ENCODE assay signal across 1 cellular context in the genomic region with DNA sequence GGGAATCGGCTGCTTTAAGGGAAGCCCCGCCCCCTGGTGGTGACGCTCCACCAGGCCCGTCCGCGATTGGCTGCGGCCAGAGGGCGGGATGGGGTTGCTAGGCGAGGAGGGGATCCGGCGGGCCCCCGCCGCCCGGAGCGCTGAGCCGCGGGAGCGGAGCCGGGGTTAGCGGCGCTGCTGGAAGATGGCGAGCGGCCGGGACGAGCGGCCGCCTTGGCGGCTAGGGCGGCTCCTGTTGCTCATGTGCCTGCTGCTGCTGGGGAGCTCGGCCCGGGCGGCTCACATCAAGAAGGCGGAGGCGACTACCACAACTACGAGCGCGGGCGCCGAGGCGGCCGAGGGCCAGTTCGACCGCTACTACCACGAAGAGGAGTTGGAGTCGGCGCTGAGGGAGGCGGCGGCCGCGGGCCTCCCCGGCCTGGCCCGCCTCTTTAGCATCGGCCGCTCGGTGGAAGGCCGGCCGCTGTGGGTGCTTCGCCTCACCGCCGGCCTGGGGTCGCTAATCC.
TF ChIP-seq lines count a peak whose summit lies in the region.

A gene (plus strand): TSS at position 131 of the 506 bp plus-strand sequence. CDS start 54 bp downstream, at position 185.

TF ChIP-seq in HepG2, 621 proteins besides CTCF, POLR2A, EP300 and RAD21 (continued from another document and continues in another):
- TF ChIP-seq, protein P1, sequence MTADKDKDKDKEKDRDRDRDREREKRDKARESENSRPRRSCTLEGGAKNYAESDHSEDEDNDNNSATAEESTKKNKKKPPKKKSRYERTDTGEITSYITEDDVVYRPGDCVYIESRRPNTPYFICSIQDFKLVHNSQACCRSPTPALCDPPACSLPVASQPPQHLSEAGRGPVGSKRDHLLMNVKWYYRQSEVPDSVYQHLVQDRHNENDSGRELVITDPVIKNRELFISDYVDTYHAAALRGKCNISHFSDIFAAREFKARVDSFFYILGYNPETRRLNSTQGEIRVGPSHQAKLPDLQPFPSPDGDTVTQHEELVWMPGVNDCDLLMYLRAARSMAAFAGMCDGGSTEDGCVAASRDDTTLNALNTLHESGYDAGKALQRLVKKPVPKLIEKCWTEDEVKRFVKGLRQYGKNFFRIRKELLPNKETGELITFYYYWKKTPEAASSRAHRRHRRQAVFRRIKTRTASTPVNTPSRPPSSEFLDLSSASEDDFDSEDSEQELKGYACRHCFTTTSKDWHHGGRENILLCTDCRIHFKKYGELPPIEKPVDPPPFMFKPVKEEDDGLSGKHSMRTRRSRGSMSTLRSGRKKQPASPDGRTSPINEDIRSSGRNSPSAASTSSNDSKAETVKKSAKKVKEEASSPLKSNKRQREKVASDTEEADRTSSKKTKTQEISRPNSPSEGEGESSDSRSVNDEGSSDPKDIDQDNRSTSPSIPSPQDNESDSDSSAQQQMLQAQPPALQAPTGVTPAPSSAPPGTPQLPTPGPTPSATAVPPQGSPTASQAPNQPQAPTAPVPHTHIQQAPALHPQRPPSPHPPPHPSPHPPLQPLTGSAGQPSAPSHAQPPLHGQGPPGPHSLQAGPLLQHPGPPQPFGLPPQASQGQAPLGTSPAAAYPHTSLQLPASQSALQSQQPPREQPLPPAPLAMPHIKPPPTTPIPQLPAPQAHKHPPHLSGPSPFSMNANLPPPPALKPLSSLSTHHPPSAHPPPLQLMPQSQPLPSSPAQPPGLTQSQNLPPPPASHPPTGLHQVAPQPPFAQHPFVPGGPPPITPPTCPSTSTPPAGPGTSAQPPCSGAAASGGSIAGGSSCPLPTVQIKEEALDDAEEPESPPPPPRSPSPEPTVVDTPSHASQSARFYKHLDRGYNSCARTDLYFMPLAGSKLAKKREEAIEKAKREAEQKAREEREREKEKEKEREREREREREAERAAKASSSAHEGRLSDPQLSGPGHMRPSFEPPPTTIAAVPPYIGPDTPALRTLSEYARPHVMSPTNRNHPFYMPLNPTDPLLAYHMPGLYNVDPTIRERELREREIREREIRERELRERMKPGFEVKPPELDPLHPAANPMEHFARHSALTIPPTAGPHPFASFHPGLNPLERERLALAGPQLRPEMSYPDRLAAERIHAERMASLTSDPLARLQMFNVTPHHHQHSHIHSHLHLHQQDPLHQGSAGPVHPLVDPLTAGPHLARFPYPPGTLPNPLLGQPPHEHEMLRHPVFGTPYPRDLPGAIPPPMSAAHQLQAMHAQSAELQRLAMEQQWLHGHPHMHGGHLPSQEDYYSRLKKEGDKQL (CRISPR knock-in tag; IDR thresholded peaks at IDR 0.05; ENCODE audit: low read depth), result no peak; the same call in 1 of the 2 replicates
- TF ChIP-seq SRSF1 (optimal IDR thresholded peaks at IDR 0.05; ENCODE audit: low read depth, low read length) (no peak), ISL2 (CRISPR knock-in tag; IDR thresholded peaks at IDR 0.05) (no peak; the same call in 1 of the 2 replicates), DR1 (CRISPR knock-in tag; IDR thresholded peaks at IDR 0.05) (peak; percentile 28; the same call in 1 of the 2 replicates), RFX3 (CRISPR knock-in tag; IDR thresholded peaks at IDR 0.05) (peak; percentile 82), SMARCE1 (IDR thresholded peaks at IDR 0.05; ENCODE audit: borderline replicate concordance) (no peak), ZNF775 (CRISPR knock-in tag; IDR thresholded peaks at IDR 0.05; ENCODE audit: borderline replicate concordance) (no peak), TBP (CRISPR knock-in tag; IDR thresholded peaks at IDR 0.05) (no peak), RBM39 (IDR thresholded peaks at IDR 0.05; ENCODE audit: low read depth, low read length, poor library complexity, severe bottlenecking) (no peak), GLI4 (CRISPR knock-in tag; IDR thresholded peaks at IDR 0.05; ENCODE audit: borderline replicate concordance) (no peak), MBD4 (IDR thresholded peaks at IDR 0.05; ENCODE audit: borderline replicate concordance, low read length) (no peak), ZNF3 (CRISPR knock-in tag; IDR thresholded peaks at IDR 0.05) (no peak), ZBTB7B (CRISPR knock-in tag; IDR thresholded peaks at IDR 0.05) (no peak), ZSCAN20 (CRISPR knock-in tag; IDR thresholded peaks at IDR 0.05; ENCODE audit: borderline replicate concordance) (peak; percentile 95)
- TF ChIP-seq, protein P2, sequence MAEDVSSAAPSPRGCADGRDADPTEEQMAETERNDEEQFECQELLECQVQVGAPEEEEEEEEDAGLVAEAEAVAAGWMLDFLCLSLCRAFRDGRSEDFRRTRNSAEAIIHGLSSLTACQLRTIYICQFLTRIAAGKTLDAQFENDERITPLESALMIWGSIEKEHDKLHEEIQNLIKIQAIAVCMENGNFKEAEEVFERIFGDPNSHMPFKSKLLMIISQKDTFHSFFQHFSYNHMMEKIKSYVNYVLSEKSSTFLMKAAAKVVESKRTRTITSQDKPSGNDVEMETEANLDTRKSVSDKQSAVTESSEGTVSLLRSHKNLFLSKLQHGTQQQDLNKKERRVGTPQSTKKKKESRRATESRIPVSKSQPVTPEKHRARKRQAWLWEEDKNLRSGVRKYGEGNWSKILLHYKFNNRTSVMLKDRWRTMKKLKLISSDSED (CRISPR knock-in tag; IDR thresholded peaks at IDR 0.05), result no peak
- TF ChIP-seq, protein P3, sequence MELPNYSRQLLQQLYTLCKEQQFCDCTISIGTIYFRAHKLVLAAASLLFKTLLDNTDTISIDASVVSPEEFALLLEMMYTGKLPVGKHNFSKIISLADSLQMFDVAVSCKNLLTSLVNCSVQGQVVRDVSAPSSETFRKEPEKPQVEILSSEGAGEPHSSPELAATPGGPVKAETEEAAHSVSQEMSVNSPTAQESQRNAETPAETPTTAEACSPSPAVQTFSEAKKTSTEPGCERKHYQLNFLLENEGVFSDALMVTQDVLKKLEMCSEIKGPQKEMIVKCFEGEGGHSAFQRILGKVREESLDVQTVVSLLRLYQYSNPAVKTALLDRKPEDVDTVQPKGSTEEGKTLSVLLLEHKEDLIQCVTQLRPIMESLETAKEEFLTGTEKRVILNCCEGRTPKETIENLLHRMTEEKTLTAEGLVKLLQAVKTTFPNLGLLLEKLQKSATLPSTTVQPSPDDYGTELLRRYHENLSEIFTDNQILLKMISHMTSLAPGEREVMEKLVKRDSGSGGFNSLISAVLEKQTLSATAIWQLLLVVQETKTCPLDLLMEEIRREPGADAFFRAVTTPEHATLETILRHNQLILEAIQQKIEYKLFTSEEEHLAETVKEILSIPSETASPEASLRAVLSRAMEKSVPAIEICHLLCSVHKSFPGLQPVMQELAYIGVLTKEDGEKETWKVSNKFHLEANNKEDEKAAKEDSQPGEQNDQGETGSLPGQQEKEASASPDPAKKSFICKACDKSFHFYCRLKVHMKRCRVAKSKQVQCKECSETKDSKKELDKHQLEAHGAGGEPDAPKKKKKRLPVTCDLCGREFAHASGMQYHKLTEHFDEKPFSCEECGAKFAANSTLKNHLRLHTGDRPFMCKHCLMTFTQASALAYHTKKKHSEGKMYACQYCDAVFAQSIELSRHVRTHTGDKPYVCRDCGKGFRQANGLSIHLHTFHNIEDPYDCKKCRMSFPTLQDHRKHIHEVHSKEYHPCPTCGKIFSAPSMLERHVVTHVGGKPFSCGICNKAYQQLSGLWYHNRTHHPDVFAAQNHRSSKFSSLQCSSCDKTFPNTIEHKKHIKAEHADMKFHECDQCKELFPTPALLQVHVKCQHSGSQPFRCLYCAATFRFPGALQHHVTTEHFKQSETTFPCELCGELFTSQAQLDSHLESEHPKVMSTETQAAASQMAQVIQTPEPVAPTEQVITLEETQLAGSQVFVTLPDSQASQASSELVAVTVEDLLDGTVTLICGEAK (IDR thresholded peaks at IDR 0.05), result no peak
- TF ChIP-seq, protein P3 (CRISPR knock-in tag; IDR thresholded peaks at IDR 0.05), result no peak
- TF ChIP-seq, protein P4, sequence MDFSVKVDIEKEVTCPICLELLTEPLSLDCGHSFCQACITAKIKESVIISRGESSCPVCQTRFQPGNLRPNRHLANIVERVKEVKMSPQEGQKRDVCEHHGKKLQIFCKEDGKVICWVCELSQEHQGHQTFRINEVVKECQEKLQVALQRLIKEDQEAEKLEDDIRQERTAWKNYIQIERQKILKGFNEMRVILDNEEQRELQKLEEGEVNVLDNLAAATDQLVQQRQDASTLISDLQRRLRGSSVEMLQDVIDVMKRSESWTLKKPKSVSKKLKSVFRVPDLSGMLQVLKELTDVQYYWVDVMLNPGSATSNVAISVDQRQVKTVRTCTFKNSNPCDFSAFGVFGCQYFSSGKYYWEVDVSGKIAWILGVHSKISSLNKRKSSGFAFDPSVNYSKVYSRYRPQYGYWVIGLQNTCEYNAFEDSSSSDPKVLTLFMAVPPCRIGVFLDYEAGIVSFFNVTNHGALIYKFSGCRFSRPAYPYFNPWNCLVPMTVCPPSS (IDR thresholded peaks at IDR 0.05), result no peak
- TF ChIP-seq, protein P5, sequence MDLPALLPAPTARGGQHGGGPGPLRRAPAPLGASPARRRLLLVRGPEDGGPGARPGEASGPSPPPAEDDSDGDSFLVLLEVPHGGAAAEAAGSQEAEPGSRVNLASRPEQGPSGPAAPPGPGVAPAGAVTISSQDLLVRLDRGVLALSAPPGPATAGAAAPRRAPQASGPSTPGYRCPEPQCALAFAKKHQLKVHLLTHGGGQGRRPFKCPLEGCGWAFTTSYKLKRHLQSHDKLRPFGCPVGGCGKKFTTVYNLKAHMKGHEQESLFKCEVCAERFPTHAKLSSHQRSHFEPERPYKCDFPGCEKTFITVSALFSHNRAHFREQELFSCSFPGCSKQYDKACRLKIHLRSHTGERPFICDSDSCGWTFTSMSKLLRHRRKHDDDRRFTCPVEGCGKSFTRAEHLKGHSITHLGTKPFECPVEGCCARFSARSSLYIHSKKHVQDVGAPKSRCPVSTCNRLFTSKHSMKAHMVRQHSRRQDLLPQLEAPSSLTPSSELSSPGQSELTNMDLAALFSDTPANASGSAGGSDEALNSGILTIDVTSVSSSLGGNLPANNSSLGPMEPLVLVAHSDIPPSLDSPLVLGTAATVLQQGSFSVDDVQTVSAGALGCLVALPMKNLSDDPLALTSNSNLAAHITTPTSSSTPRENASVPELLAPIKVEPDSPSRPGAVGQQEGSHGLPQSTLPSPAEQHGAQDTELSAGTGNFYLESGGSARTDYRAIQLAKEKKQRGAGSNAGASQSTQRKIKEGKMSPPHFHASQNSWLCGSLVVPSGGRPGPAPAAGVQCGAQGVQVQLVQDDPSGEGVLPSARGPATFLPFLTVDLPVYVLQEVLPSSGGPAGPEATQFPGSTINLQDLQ (CRISPR knock-in tag; IDR thresholded peaks at IDR 0.05), result peak; percentile 68; the same call in 1 of the 2 replicates
- TF ChIP-seq, protein P6, sequence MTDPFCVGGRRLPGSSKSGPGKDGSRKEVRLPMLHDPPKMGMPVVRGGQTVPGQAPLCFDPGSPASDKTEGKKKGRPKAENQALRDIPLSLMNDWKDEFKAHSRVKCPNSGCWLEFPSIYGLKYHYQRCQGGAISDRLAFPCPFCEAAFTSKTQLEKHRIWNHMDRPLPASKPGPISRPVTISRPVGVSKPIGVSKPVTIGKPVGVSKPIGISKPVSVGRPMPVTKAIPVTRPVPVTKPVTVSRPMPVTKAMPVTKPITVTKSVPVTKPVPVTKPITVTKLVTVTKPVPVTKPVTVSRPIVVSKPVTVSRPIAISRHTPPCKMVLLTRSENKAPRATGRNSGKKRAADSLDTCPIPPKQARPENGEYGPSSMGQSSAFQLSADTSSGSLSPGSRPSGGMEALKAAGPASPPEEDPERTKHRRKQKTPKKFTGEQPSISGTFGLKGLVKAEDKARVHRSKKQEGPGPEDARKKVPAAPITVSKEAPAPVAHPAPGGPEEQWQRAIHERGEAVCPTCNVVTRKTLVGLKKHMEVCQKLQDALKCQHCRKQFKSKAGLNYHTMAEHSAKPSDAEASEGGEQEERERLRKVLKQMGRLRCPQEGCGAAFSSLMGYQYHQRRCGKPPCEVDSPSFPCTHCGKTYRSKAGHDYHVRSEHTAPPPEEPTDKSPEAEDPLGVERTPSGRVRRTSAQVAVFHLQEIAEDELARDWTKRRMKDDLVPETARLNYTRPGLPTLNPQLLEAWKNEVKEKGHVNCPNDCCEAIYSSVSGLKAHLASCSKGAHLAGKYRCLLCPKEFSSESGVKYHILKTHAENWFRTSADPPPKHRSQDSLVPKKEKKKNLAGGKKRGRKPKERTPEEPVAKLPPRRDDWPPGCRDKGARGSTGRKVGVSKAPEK (CRISPR knock-in tag; IDR thresholded peaks at IDR 0.05; ENCODE audit: borderline replicate concordance), result no peak
- TF ChIP-seq, protein P7, sequence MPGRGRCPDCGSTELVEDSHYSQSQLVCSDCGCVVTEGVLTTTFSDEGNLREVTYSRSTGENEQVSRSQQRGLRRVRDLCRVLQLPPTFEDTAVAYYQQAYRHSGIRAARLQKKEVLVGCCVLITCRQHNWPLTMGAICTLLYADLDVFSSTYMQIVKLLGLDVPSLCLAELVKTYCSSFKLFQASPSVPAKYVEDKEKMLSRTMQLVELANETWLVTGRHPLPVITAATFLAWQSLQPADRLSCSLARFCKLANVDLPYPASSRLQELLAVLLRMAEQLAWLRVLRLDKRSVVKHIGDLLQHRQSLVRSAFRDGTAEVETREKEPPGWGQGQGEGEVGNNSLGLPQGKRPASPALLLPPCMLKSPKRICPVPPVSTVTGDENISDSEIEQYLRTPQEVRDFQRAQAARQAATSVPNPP (CRISPR knock-in tag; IDR thresholded peaks at IDR 0.05), result no peak
